ENCODE assay signal across 8 cellular contexts in the genomic region with DNA sequence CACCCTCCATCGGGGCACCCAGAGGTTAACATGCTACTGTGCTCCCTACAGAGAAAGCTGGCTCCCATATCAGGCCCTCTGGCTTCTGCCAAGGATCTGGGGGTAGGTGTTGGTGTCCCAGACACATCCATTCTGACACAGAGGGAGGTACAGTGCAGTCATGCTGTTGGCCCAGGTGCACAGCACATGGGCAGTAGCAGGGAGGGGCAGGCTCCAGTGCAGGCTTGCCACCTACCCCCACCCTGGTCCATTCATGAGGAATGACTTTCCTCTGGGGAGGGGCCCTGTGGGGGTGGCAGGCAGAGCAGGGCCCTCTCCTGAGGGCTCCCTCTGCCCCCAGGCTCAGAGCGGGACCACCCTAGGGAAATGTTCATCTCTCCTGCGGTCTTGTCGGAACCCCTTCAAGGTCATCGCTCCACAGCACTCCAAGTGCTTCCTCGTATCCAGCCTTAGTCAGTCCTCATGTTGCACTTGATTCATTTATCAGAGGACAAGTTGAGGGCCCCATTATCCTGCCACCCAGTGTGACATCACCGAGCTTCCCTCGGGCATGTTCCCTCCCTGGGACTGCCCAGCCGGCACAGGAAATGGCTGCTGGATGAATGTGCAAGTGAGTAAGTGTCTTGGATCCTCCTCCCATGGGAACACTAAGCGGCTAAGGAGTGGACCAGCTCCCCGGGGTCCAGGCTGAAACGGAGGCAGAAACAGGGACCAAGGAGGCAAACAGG. TPM values are rescaled to one million over a fixed set of nuclear protein-coding genes. Genes with fewer than 3 reads are reported as not detected.
DNase-seq lines count a peak whose midpoint lies in the region; TF ChIP-seq lines count a peak whose summit lies in the region.

No MANE protein-coding gene starts in this region.

- TF ChIP-seq CTCF in foreskin fibroblast (IDR thresholded peaks at IDR 0.05; ENCODE audit: low read depth, low read length) = no peak
- no peak for TF ChIP-seq CTCF in GM20000 (IDR thresholded peaks at IDR 0.05; ENCODE audit: extremely low read depth, missing control alignments)

- peak; percentile 99 for DNase-seq in EH (ENCODE audit: low read depth)
- DNase-seq in SW 1271 (lab: John Stamatoyannopoulos, UW) = peak; percentile 63 to 85
- DNase-seq in foreskin fibroblast = peak; percentile 99
- DNase-seq in pulmonary artery endothelial cell (ENCODE audit: low read depth, low spot score) = peak; percentile 94
- DNase-seq in KG1 (lab: John Stamatoyannopoulos, UW) = no peak
- DNase-seq in middle frontal gyrus (ENCODE audit: extremely low spot score, low spot score) = no peak
- DNase-seq in NCI-H2171 (lab: John Stamatoyannopoulos, UW) = no peak
- no peak for DNase-seq in GM20000 (ENCODE audit: low spot score)

- H3K4me3 ChIP-seq in foreskin fibroblast (ENCODE audit: low read depth in 1 of 2, low read length in 2 of 2) = no peak overlapping the region

RNA-seq across cellular contexts. Expression of gene DUSP7, which starts 10.0 kb away (rescaled TPM):
- 10.7 and 14.4 TPM in 2 replicates for total RNA-seq in pulmonary artery endothelial cell

RNA-seq across cellular contexts. Expression of gene RPL29, which starts 50.7 kb away (rescaled TPM):
- 990 and 1,401 TPM in 2 replicates for total RNA-seq in pulmonary artery endothelial cell

Comparison
In these comparisons a context has a peak if more than half of its experiments do, and no peak if none do; other contexts are left out.
1. DNase-seq: peak in EH (single experiment), SW 1271 (2 of 2), foreskin fibroblast (2 of 2) and pulmonary artery endothelial cell (single experiment); none in KG1 (single experiment), middle frontal gyrus (single experiment), NCI-H2171 (single experiment) and GM20000 (single experiment).